ENCODE assay signal across 2 cellular contexts in genomic region chr2:113465770-113466169, GRCh38. TPM values are rescaled to one million over a fixed set of nuclear protein-coding genes. Genes with fewer than 3 reads are reported as not detected.
"Had no signal": no experiment of that assay in that cellular context is flagged by ENCODE, and none has a peak within 500 bp of the region (broad histone marks: within the 10 kb centered on the region; RNA-seq: fewer than 3 reads in every experiment).

No MANE protein-coding gene starts in this region.

RNA-seq across cellular contexts. Expression of gene FOXD4L1, which starts 32.7 kb away (rescaled TPM):
- total RNA-seq: astrocyte had no signal
- polyA plus RNA-seq: cardiac muscle cell had no signal
